In genomic region chr7:34454381-34454780, GRCh38 we compare ENCODE assay signal across 1 cellular context.
TF ChIP-seq lines count a peak whose summit lies in the region.

No MANE protein-coding gene starts in this region.

TF ChIP-seq in HepG2, 621 proteins besides CTCF, POLR2A, EP300 and RAD21 (continued from another document and continues in another):
- TF ChIP-seq, protein P1, sequence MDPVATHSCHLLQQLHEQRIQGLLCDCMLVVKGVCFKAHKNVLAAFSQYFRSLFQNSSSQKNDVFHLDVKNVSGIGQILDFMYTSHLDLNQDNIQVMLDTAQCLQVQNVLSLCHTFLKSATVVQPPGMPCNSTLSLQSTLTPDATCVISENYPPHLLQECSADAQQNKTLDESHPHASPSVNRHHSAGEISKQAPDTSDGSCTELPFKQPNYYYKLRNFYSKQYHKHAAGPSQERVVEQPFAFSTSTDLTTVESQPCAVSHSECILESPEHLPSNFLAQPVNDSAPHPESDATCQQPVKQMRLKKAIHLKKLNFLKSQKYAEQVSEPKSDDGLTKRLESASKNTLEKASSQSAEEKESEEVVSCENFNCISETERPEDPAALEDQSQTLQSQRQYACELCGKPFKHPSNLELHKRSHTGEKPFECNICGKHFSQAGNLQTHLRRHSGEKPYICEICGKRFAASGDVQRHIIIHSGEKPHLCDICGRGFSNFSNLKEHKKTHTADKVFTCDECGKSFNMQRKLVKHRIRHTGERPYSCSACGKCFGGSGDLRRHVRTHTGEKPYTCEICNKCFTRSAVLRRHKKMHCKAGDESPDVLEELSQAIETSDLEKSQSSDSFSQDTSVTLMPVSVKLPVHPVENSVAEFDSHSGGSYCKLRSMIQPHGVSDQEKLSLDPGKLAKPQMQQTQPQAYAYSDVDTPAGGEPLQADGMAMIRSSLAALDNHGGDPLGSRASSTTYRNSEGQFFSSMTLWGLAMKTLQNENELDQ (CRISPR knock-in tag; IDR thresholded peaks at IDR 0.05; ENCODE audit: borderline replicate concordance): no peak
- TF ChIP-seq ZNF451 (CRISPR knock-in tag; IDR thresholded peaks at IDR 0.05) (no peak), ZNF746 (CRISPR knock-in tag; IDR thresholded peaks at IDR 0.05) (no peak), SOX6 (IDR thresholded peaks at IDR 0.05) (no peak), SOX6 (CRISPR knock-in tag; IDR thresholded peaks at IDR 0.05) (peak; percentile 67), RAD51 (IDR thresholded peaks at IDR 0.05; ENCODE audit: borderline replicate concordance) (no peak), KLF13 (CRISPR knock-in tag; IDR thresholded peaks at IDR 0.05) (no peak), CEBPG (CRISPR knock-in tag; IDR thresholded peaks at IDR 0.05) (no peak), ZNF383 (CRISPR knock-in tag; IDR thresholded peaks at IDR 0.05; ENCODE audit: borderline replicate concordance) (no peak), MYNN (CRISPR knock-in tag; IDR thresholded peaks at IDR 0.05; ENCODE audit: low read depth) (no peak), HNRNPL (IDR thresholded peaks at IDR 0.05; ENCODE audit: low read depth, low read length) (no peak), CHCHD3 (CRISPR knock-in tag; IDR thresholded peaks at IDR 0.05) (no peak), SNAPC2 (CRISPR knock-in tag; IDR thresholded peaks at IDR 0.05) (no peak), ARID5B (CRISPR knock-in tag; IDR thresholded peaks at IDR 0.05) (peak; percentile 54), HNRNPLL (IDR thresholded peaks at IDR 0.05; ENCODE audit: low read depth, low read length, poor library complexity, severe bottlenecking) (no peak), ZGPAT (CRISPR knock-in tag; IDR thresholded peaks at IDR 0.05) (peak; percentile 41; the same call in 1 of the 2 replicates), ZSCAN20 (CRISPR knock-in tag; IDR thresholded peaks at IDR 0.05; ENCODE audit: borderline replicate concordance) (no peak), ZSCAN22 (CRISPR knock-in tag; IDR thresholded peaks at IDR 0.05) (no peak), ZNF720 (CRISPR knock-in tag; IDR thresholded peaks at IDR 0.05) (no peak), ZBTB7A (CRISPR knock-in tag; IDR thresholded peaks at IDR 0.05) (no peak), ZNF7 (CRISPR knock-in tag; IDR thresholded peaks at IDR 0.05) (no peak), ZNF101 (CRISPR knock-in tag; IDR thresholded peaks at IDR 0.05; ENCODE audit: borderline replicate concordance, low read depth) (no peak), SATB2 (CRISPR knock-in tag; IDR thresholded peaks at IDR 0.05) (no peak), TBX3 (IDR thresholded peaks at IDR 0.05; ENCODE audit: borderline replicate concordance) (peak; percentile 45; the same call in 1 of the 2 replicates), ZBTB38 (CRISPR knock-in tag; IDR thresholded peaks at IDR 0.05) (no peak), SCMH1 (CRISPR knock-in tag; IDR thresholded peaks at IDR 0.05; ENCODE audit: borderline replicate concordance) (no peak), MTA1 (CRISPR knock-in tag; IDR thresholded peaks at IDR 0.05; ENCODE audit: borderline replicate concordance) (no peak), CREM (IDR thresholded peaks at IDR 0.05) (no peak), CREM (CRISPR knock-in tag; IDR thresholded peaks at IDR 0.05) (no peak), ZNF747 (CRISPR knock-in tag; IDR thresholded peaks at IDR 0.05; ENCODE audit: borderline replicate concordance) (no peak), RFX3 (CRISPR knock-in tag; IDR thresholded peaks at IDR 0.05) (no peak), FOXC1 (CRISPR knock-in tag; IDR thresholded peaks at IDR 0.05; ENCODE audit: borderline replicate concordance) (no peak), MIER2 (CRISPR knock-in tag; IDR thresholded peaks at IDR 0.05) (no peak), TBX2 (CRISPR knock-in tag; IDR thresholded peaks at IDR 0.05; ENCODE audit: borderline replicate concordance) (peak; percentile 25; the same call in 1 of the 2 replicates), SIX1 (CRISPR knock-in tag; IDR thresholded peaks at IDR 0.05; ENCODE audit: borderline replicate concordance) (peak; percentile 62; the same call in 1 of the 2 replicates), RELA (CRISPR knock-in tag; IDR thresholded peaks at IDR 0.05) (no peak), KLF11 (CRISPR knock-in tag; IDR thresholded peaks at IDR 0.05) (no peak), MXD4 (CRISPR knock-in tag; IDR thresholded peaks at IDR 0.05) (no peak), KDM5A (IDR thresholded peaks at IDR 0.05; ENCODE audit: borderline replicate concordance, low read length) (no peak), FOXJ3 (CRISPR knock-in tag; IDR thresholded peaks at IDR 0.05; ENCODE audit: borderline replicate concordance) (peak; percentile 36; the same call in 1 of the 2 replicates), HNF4G (IDR thresholded peaks at IDR 0.05; ENCODE audit: borderline replicate concordance, low read depth, low read length) (peak; percentile 56; the same call in 1 of the 2 replicates), HNF4G (CRISPR knock-in tag; IDR thresholded peaks at IDR 0.05; ENCODE audit: borderline replicate concordance, low read depth) (no peak), ZNF839 (CRISPR knock-in tag; IDR thresholded peaks at IDR 0.05; ENCODE audit: borderline replicate concordance) (no peak), PAXIP1 (CRISPR knock-in tag; conservative IDR thresholded peaks at IDR 0.05) (peak; percentile 53), SOX13 (IDR thresholded peaks at IDR 0.05) (no peak), SOX13 (CRISPR knock-in tag; conservative IDR thresholded peaks at IDR 0.05 in 1 of 2, IDR thresholded peaks at IDR 0.05 in 1 of 2) (peak in 1 of 2 experiments; percentile 68; a peak in 2 of 4 replicates), FOXA3 (CRISPR knock-in tag; IDR thresholded peaks at IDR 0.05) (peak; percentile 72), ISL2 (CRISPR knock-in tag; IDR thresholded peaks at IDR 0.05) (no peak), ZBTB8A (CRISPR knock-in tag; IDR thresholded peaks at IDR 0.05; ENCODE audit: borderline replicate concordance, low read depth) (no peak), CBX1 (IDR thresholded peaks at IDR 0.05; ENCODE audit: low read depth) (no peak), ZNF569 (CRISPR knock-in tag; IDR thresholded peaks at IDR 0.05; ENCODE audit: borderline replicate concordance) (no peak), CEBPB (IDR thresholded peaks at IDR 0.05; ENCODE audit: borderline replicate concordance, low read depth, low read length) (no peak), ZNF207 (IDR thresholded peaks at IDR 0.05; ENCODE audit: borderline replicate concordance) (no peak), MIXL1 (CRISPR knock-in tag; IDR thresholded peaks at IDR 0.05) (0 out of 2 replicates have a peak, but pooled peaks have one; percentile 14)
- TF ChIP-seq, protein P2, sequence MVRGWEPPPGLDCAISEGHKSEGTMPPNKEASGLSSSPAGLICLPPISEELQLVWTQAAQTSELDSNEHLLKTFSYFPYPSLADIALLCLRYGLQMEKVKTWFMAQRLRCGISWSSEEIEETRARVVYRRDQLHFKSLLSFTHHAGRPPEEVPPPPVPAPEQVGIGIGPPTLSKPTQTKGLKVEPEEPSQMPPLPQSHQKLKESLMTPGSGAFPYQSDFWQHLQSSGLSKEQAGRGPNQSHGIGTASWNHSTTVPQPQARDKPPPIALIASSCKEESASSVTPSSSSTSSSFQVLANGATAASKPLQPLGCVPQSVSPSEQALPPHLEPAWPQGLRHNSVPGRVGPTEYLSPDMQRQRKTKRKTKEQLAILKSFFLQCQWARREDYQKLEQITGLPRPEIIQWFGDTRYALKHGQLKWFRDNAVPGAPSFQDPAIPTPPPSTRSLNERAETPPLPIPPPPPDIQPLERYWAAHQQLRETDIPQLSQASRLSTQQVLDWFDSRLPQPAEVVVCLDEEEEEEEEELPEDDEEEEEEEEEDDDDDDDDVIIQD (CRISPR knock-in tag; IDR thresholded peaks at IDR 0.05; ENCODE audit: low read depth): 0 out of 2 replicates have a peak, but pooled peaks have one; percentile 8
- TF ChIP-seq, protein P3, sequence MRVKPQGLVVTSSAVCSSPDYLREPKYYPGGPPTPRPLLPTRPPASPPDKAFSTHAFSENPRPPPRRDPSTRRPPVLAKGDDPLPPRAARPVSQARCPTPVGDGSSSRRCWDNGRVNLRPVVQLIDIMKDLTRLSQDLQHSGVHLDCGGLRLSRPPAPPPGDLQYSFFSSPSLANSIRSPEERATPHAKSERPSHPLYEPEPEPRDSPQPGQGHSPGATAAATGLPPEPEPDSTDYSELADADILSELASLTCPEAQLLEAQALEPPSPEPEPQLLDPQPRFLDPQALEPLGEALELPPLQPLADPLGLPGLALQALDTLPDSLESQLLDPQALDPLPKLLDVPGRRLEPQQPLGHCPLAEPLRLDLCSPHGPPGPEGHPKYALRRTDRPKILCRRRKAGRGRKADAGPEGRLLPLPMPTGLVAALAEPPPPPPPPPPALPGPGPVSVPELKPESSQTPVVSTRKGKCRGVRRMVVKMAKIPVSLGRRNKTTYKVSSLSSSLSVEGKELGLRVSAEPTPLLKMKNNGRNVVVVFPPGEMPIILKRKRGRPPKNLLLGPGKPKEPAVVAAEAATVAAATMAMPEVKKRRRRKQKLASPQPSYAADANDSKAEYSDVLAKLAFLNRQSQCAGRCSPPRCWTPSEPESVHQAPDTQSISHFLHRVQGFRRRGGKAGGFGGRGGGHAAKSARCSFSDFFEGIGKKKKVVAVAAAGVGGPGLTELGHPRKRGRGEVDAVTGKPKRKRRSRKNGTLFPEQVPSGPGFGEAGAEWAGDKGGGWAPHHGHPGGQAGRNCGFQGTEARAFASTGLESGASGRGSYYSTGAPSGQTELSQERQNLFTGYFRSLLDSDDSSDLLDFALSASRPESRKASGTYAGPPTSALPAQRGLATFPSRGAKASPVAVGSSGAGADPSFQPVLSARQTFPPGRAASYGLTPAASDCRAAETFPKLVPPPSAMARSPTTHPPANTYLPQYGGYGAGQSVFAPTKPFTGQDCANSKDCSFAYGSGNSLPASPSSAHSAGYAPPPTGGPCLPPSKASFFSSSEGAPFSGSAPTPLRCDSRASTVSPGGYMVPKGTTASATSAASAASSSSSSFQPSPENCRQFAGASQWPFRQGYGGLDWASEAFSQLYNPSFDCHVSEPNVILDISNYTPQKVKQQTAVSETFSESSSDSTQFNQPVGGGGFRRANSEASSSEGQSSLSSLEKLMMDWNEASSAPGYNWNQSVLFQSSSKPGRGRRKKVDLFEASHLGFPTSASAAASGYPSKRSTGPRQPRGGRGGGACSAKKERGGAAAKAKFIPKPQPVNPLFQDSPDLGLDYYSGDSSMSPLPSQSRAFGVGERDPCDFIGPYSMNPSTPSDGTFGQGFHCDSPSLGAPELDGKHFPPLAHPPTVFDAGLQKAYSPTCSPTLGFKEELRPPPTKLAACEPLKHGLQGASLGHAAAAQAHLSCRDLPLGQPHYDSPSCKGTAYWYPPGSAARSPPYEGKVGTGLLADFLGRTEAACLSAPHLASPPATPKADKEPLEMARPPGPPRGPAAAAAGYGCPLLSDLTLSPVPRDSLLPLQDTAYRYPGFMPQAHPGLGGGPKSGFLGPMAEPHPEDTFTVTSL (CRISPR knock-in tag; IDR thresholded peaks at IDR 0.05; ENCODE audit: borderline replicate concordance): peak; percentile 20; the same call in 1 of the 2 replicates
